ENCODE assay signal across 9 cellular contexts in the genomic region with DNA sequence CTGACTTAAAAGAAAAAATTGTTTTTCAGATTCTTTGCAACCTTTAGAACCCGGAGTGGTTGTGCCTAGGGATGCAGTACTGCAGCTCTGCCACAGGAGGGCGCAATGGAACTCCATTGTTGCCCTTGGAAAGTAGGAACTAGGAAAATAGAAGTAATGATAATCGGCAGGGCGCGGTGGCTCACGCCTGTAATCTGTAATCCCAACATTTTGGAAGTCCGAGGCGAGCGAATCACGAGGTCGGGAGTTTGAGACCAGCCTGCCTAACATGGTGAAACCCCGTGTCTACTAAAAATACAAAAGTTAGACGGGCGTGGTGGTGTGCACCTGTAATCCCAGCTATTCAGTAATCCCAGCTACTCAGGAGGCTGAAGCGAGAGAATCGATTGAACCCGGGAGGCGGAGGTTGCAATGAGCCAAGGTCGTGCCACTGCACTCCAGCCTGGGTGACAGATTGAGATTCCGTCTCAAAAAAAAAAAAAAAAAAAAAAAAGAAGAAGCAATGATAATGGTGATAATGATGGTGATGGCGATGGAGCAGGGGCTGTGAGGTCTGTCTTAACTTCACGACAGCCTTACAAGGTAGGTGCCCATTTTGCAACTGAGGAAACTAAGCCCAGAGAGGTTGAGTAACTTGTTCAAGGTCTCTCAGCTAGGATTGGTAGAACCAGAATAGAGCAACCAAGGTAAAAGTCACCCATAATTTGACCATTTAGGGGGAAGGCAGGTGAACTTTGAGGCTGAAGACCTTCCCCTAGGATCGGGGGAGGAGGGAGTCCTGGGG. TPM values are rescaled to one million over a fixed set of nuclear protein-coding genes. Genes with fewer than 3 reads are reported as not detected.
DNase-seq lines count a peak whose midpoint lies in the region; ATAC-seq and TF ChIP-seq lines count a peak whose summit lies in the region.
"Had no signal": no experiment of that assay in that cellular context is flagged by ENCODE, and none has a peak within 500 bp of the region (broad histone marks: within the 10 kb centered on the region; RNA-seq: fewer than 3 reads in every experiment).

No MANE protein-coding gene starts in this region.

- no peak overlapping the region for H2BK15ac ChIP-seq in neuronal stem cell (ENCODE audit: low read length)

- H3K79me1 ChIP-seq in neuronal stem cell (ENCODE audit: low read depth, low read length): no peaks in the 10 kb centered on the region

- H3K4me2 ChIP-seq in neuronal stem cell (ENCODE audit: insufficient read depth, low read length, poor library complexity, severe bottlenecking): no peak overlapping the region
- H3K4me2 ChIP-seq: BLaER1 treated with 17β-estradiol and CSF1 and Interleukin-3, amounts not matched to agents 10 nM and 100 nM had no signal

- CTCF ChIA-PET in activated CD8-positive, alpha-beta memory T cell treated with anti-CD3 and anti-CD28 coated beads, Interleukin-2, amount 10 ng/mL, durations not matched to agents 7 days and 5 days (lab: Charles Lee): interaction anchor here (0.7 to 4.1 kb wide), 14 partner anchors 11 to 92 kb away, joined by 3 to 17 read pairs (median 4); partner anchors contain the start of gene MYO1F

- peaks cover 0 to 2% of the 10 kb centered on the region in 2 donors for H3K4me1 ChIP-seq in neuronal stem cell (ENCODE audit: control insufficient read depth in 2 of 2, insufficient read depth in 1 of 2, low read depth in 1 of 2, low read length in 2 of 2)

- no peak overlapping the region for H3K4ac ChIP-seq in neuronal stem cell (ENCODE audit: low read length)

- no CpG with 5 or more reads among the region's 23 CpGs for WGBS in neuronal stem cell (ENCODE audit: extremely low coverage in 2 of 2, insufficient read length in 2 of 2, insufficient replicate concordance in 1 of 2), 2 donors

- no peaks in the 10 kb centered on the region for H3K9me3 Mint-ChIP-seq in activated CD8-positive, alpha-beta memory T cell treated with anti-CD3 and anti-CD28 coated beads, Interleukin-2, amount 10 ng/mL, durations not matched to agents 7 days and 5 days (ENCODE audit: low read depth)

- H3K36me3 ChIP-seq in neuronal stem cell (replicated peaks in 1 of 2; ENCODE audit: control insufficient read depth in 2 of 2, insufficient read depth in 2 of 2, low read length in 2 of 2): no peaks in the 10 kb centered on the region
- H3K36me3 ChIP-seq: BLaER1 treated with 17β-estradiol and CSF1 and Interleukin-3, amounts not matched to agents 10 nM and 100 nM had no signal

- H4K8ac ChIP-seq in neuronal stem cell (ENCODE audit: low read depth, low read length): no peak overlapping the region

- no peak overlapping the region for H3K4me3 Mint-ChIP-seq in activated CD8-positive, alpha-beta memory T cell treated with anti-CD3 and anti-CD28 coated beads, Interleukin-2, amount 10 ng/mL, durations not matched to agents 7 days and 5 days

- H3K18ac ChIP-seq in neuronal stem cell (ENCODE audit: low read length): no peak overlapping the region

- H2BK120ac ChIP-seq in neuronal stem cell (ENCODE audit: low read depth, low read length): no peak overlapping the region

- no peak overlapping the region for H3K27ac ChIP-seq in neuronal stem cell (replicated peaks; ENCODE audit: low read length)
- H3K27ac ChIP-seq: BLaER1 treated with 17β-estradiol and CSF1 and Interleukin-3, amounts not matched to agents 10 nM and 100 nM had no signal

- no peak overlapping the region for H3K27ac Mint-ChIP-seq in activated CD8-positive, alpha-beta memory T cell treated with anti-CD3 and anti-CD28 coated beads, Interleukin-2, amount 10 ng/mL, durations not matched to agents 7 days and 5 days

- DNase-seq in DMS79 treated with DMSO at 0.1 percent for 48 hours (lab: John Stamatoyannopoulos, UW): peak; percentile 3
- no peak for DNase-seq in DMS79 (lab: John Stamatoyannopoulos, UW)
- peak; percentile 67 to 74 for DNase-seq in NOMO-1 (lab: John Stamatoyannopoulos, UW; ENCODE audit: unreplicated experiment in 2 of 2)
- peak; percentile 73 for DNase-seq in activated CD8-positive, alpha-beta memory T cell treated with anti-CD3 and anti-CD28 coated beads, Interleukin-2, amount 10 ng/mL, durations not matched to agents 7 days and 5 days
- peak; percentile 50 to 66 for DNase-seq in erythroblast (lab: John Stamatoyannopoulos, UW)
- peak; percentile 64 for DNase-seq in neuronal stem cell (ENCODE audit: low spot score)

- peaks cover 4% of the 10 kb centered on the region for H3K27me3 Mint-ChIP-seq in activated CD8-positive, alpha-beta memory T cell treated with anti-CD3 and anti-CD28 coated beads, Interleukin-2, amount 10 ng/mL, durations not matched to agents 7 days and 5 days

- H3K9ac ChIP-seq in neuronal stem cell (ENCODE audit: low read depth, low read length, poor library complexity): no peak overlapping the region
- H3K9ac ChIP-seq: BLaER1 treated with 17β-estradiol and CSF1 and Interleukin-3, amounts not matched to agents 10 nM and 100 nM had no signal

- no peak overlapping the region for H3K14ac ChIP-seq in neuronal stem cell (ENCODE audit: low read length)

- no peaks in the 10 kb centered on the region for H3K9me3 ChIP-seq in neuronal stem cell (replicated peaks in 1 of 2; ENCODE audit: control insufficient read depth in 2 of 2, insufficient read depth in 1 of 2, low read depth in 1 of 2, low read length in 2 of 2)
- H3K9me3 ChIP-seq: BLaER1 treated with 17β-estradiol and CSF1 and Interleukin-3, amounts not matched to agents 10 nM and 100 nM had no signal

- no peak for ATAC-seq in activated CD8-positive, alpha-beta memory T cell treated with anti-CD3 and anti-CD28 coated beads, Interleukin-2, amount 10 ng/mL, durations not matched to agents 7 days and 5 days
- ATAC-seq in GM21367 (IDR thresholded peaks at IDR 0.05; ENCODE audit: unreplicated experiment) (no peak), GM21825 (IDR thresholded peaks at IDR 0.05; ENCODE audit: unreplicated experiment) (no peak)

- no peak overlapping the region for H3K4me3 ChIP-seq in neuronal stem cell (ENCODE audit: low read length in 2 of 2)
- H3K4me3 ChIP-seq: BLaER1 treated with 17β-estradiol and CSF1 and Interleukin-3, amounts not matched to agents 10 nM and 100 nM had no signal

- H4K91ac ChIP-seq in neuronal stem cell (ENCODE audit: low read depth, low read length, poor library complexity): no peak overlapping the region

- H3K4me1 Mint-ChIP-seq in activated CD8-positive, alpha-beta memory T cell treated with anti-CD3 and anti-CD28 coated beads, Interleukin-2, amount 10 ng/mL, durations not matched to agents 7 days and 5 days: peaks cover 3% of the 10 kb centered on the region

- H2AFZ ChIP-seq in neuronal stem cell (ENCODE audit: low read length): no peak overlapping the region

- H3K27me3 ChIP-seq in neuronal stem cell (ENCODE audit: control insufficient read depth in 3 of 3, insufficient read depth in 3 of 3, low read depth in 1 of 3, low read length in 3 of 3): peaks cover 0 to 8% (median 0%) of the 10 kb centered on the region in 3 experiments
- H3K27me3 ChIP-seq: BLaER1 treated with 17β-estradiol and CSF1 and Interleukin-3, amounts not matched to agents 10 nM and 100 nM had no signal

- H2AK5ac ChIP-seq in neuronal stem cell (ENCODE audit: low read depth, low read length): no peak overlapping the region

- no peak for TF ChIP-seq POLR2A in erythroblast (IDR thresholded peaks at IDR 0.05; ENCODE audit: low read length)

- no peak overlapping the region for H2BK12ac ChIP-seq in neuronal stem cell (ENCODE audit: low read length)

- no peak overlapping the region for H2BK5ac ChIP-seq in neuronal stem cell (ENCODE audit: low read length)

- no peak overlapping the region for H3K23ac ChIP-seq in neuronal stem cell (ENCODE audit: low read depth, low read length, poor library complexity)

- H3K36me3 Mint-ChIP-seq in activated CD8-positive, alpha-beta memory T cell treated with anti-CD3 and anti-CD28 coated beads, Interleukin-2, amount 10 ng/mL, durations not matched to agents 7 days and 5 days: no peaks in the 10 kb centered on the region

RNA-seq across cellular contexts. Expression of gene ADAMTS10, which starts 5.5 kb away (rescaled TPM):
- total RNA-seq in activated CD8-positive, alpha-beta memory T cell treated with anti-CD3 and anti-CD28 coated beads, Interleukin-2, amount 10 ng/mL, durations not matched to agents 7 days and 5 days: 1 to 10 TPM; 1.2 to 3.3 TPM
- 5.3 TPM for polyA plus RNA-seq in neuronal stem cell (2013, experiment 1 of 2)
- polyA plus RNA-seq in neuronal stem cell (2013, experiment 2 of 2): 4.6 TPM

RNA-seq across cellular contexts. Expression of gene NFILZ, which starts 14.4 kb away (rescaled TPM):
- not detected for total RNA-seq in activated CD8-positive, alpha-beta memory T cell treated with anti-CD3 and anti-CD28 coated beads, Interleukin-2, amount 10 ng/mL, durations not matched to agents 7 days and 5 days
- not detected for polyA plus RNA-seq in neuronal stem cell (2013, experiment 1 of 2)
- not detected for polyA plus RNA-seq in neuronal stem cell (2013, experiment 2 of 2)

RNA-seq across cellular contexts. Expression of gene MYO1F, which starts 38.8 kb away (rescaled TPM):
- total RNA-seq in activated CD8-positive, alpha-beta memory T cell treated with anti-CD3 and anti-CD28 coated beads, Interleukin-2, amount 10 ng/mL, durations not matched to agents 7 days and 5 days: 100 to 1,000 TPM; 250 to 441 TPM
- polyA plus RNA-seq in neuronal stem cell (2013, experiment 1 of 2): 0.11 TPM
- 0.11 TPM for polyA plus RNA-seq in neuronal stem cell (2013, experiment 2 of 2)
